16 cellular contexts compared by ENCODE assay signal in the genomic region with DNA sequence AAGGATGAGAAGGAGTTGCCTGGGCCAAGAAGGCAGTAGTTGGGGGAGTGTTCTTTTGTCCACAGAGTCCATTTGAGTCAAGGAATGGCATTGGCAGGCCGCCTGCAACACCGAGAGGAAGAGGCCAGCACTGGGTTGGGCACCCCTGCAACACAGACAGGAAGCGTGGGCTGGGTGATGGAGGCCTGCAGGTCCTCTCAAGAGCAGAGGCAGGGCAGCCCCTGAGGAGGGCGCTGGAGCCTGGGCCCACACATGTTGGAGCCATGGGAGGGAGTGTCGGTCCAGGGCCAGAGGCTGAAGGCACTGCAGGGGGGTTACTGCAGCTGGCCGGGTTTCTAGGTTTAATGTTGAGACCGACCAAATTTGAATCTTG.
DNase-seq lines count a peak whose midpoint lies in the region; ATAC-seq and TF ChIP-seq lines count a peak whose summit lies in the region.
"Had no signal": no experiment of that assay in that cellular context is flagged by ENCODE, and none has a peak within 500 bp of the region (broad histone marks: within the 10 kb centered on the region; RNA-seq: fewer than 3 reads in every experiment).

No MANE protein-coding gene starts in this region.

- no peaks in the 10 kb centered on the region for H3K9me3 Mint-ChIP-seq in endodermal cell
- H3K9me3 Mint-ChIP-seq: T-cell had no signal

- no peak overlapping the region for H3K9ac ChIP-seq in endodermal cell (ENCODE audit: extremely low read depth, low read length, poor library complexity, severe bottlenecking)

- no peak overlapping the region for H3K27ac ChIP-seq in endodermal cell (ENCODE audit: low read depth, low read length)
- H3K27ac ChIP-seq in stomach = no peak overlapping the region
- H3K27ac ChIP-seq: HL-60 had no signal

- no peak for ATAC-seq in HG03097 (IDR thresholded peaks at IDR 0.05; ENCODE audit: low FRiP score, unreplicated experiment)
- no peak for ATAC-seq in GM18861 (IDR thresholded peaks at IDR 0.05; ENCODE audit: unreplicated experiment)
- ATAC-seq: mucosa of descending colon had no signal

- H3K27ac Mint-ChIP-seq in endodermal cell = no peak overlapping the region
- H3K27ac Mint-ChIP-seq: progenitor cell of endocrine pancreas had no signal

- no peaks in the 10 kb centered on the region for H3K27me3 Mint-ChIP-seq in endodermal cell (ENCODE audit: insufficient read depth)
- H3K27me3 Mint-ChIP-seq: T-cell had no signal

- H3K4me3 Mint-ChIP-seq in endodermal cell = no peak overlapping the region
- H3K4me3 Mint-ChIP-seq: T-cell had no signal

- no peak for TF ChIP-seq POLR2A in stomach (IDR thresholded peaks at IDR 0.05)

- intact Hi-C loops in stomach (cut with DNase I; ENCODE audit: low total_unique reads) = no loop called here

- no peak for TF ChIP-seq EP300 in stomach (IDR thresholded peaks at IDR 0.05)

- H3K9me3 ChIP-seq in endodermal cell (ENCODE audit: control insufficient read depth, low read length) = no peaks in the 10 kb centered on the region
- H3K9me3 ChIP-seq in stomach = no peaks in the 10 kb centered on the region
- H3K9me3 ChIP-seq: mucosa of descending colon had no signal

- DNase-seq in activated effector memory CD4-positive, alpha-beta T cell treated with anti-CD3 and anti-CD28 coated beads, Interleukin-2, amount 50 U/mL, for 16 hours = peak; percentile 64
- no peak for DNase-seq in activated effector memory CD4-positive, alpha-beta T cell treated with Interleukin-2 at 50 U/mL for 16 hours
- DNase-seq in M059J (ENCODE audit: low read depth) = peak; percentile 21
- DNase-seq in endodermal cell = peak; percentile 71
- peak; percentile 23 for DNase-seq in stomach
- DNase-seq in KBM-7 = no peak
- DNase-seq: DMS79 treated with DMSO at 0.1 percent for 48 hours, foreskin fibroblast, mucosa of descending colon, NCI-H1092, NCI-H345 had no signal

- peak; percentile 52 for TF ChIP-seq CTCF in endodermal cell (conservative IDR thresholded peaks at IDR 0.05)
- TF ChIP-seq CTCF in stomach (IDR thresholded peaks at IDR 0.05) = no peak

- in situ Hi-C loops in KBM-7 (cut with MboI; ENCODE audit: low pct_unique_long_range_greater_than_20kb, low sequenced_read_pairs) = no loop called here

- H3K27me3 ChIP-seq in endodermal cell (ENCODE audit: control insufficient read depth, insufficient read depth, low read length, poor library complexity, severe bottlenecking) (no peaks in the 10 kb centered on the region), stomach (peaks cover 0 to 3% (median 0%) of the 10 kb centered on the region in 3 donors)

- H3K4me3 ChIP-seq in endodermal cell (ENCODE audit: low read length) = no peak overlapping the region
- H3K4me3 ChIP-seq in stomach = no peak overlapping the region
- H3K4me3 ChIP-seq: mucosa of descending colon had no signal

- H3K36me3 Mint-ChIP-seq in endodermal cell (ENCODE audit: low read depth) = no peaks in the 10 kb centered on the region
- H3K36me3 Mint-ChIP-seq: T-cell had no signal

- 85 to 86% methylated on average over 6 to 7 of the region's 7 CpGs for WGBS in endodermal cell (ENCODE audit: insufficient coverage in 1 of 2, insufficient read length in 1 of 2), 2 experiments
- 61 to 76% (median 72%) methylated on average over 6 to 7 of the region's 7 CpGs for WGBS in stomach, 5 donors

- H3K36me3 ChIP-seq in endodermal cell (ENCODE audit: control insufficient read depth, insufficient read depth, low read length) (no peaks in the 10 kb centered on the region), stomach (no peaks in the 10 kb centered on the region)

- H3K4me1 ChIP-seq in endodermal cell (ENCODE audit: control insufficient read depth, insufficient read depth, low read length) (no peaks in the 10 kb centered on the region), stomach (peaks cover 0 to 7% (median 0%) of the 10 kb centered on the region in 4 donors)

- H3K4me1 Mint-ChIP-seq in endodermal cell = no peaks in the 10 kb centered on the region

Comparison
In these comparisons a context has a peak if more than half of its experiments do, and no peak if none do; other contexts are left out.
1. DNase-seq: peak in activated effector memory CD4-positive, alpha-beta T cell treated with anti-CD3 and anti-CD28 coated beads, Interleukin-2, amount 50 U/mL, for 16 hours (single experiment), M059J (single experiment), endodermal cell (single experiment) and stomach (single experiment); none in activated effector memory CD4-positive, alpha-beta T cell treated with Interleukin-2 at 50 U/mL for 16 hours (single experiment) and KBM-7 (single experiment).